8 cellular contexts compared by ENCODE assay signal in the genomic region with DNA sequence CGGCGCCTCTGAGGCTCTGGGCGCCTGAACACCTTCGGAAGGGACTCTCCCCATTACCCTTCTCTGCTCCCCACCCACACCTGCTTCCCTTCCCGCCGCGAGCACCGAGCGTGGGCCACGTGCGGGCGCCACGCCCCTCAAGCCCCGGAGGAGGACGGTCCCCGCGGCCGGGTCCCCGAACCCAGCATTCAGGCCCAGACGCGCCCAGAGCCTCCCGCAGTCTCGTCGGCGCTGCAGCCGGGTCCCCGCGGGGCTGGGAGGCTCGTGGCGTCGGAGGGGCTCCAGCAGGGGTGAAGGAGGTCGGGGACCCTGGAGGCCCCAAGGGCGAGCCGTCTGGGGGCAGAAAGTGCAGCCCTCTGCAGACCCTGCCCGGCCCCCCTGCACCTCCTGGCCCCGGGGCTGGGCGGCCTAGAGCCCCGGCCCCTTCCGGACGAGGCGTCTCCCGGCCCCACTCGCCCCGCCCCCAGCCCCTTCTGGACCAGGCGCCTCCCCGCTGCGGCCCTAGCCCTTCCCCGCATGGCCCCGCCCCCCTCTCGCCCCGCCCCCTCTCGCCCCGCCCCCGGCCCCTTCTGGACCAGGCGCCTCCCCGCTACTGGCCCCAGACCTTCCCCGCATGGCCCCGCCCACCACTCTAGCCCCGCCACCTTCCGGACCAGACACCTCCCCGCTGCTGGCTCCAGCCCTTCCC. TPM values are rescaled to one million over a fixed set of nuclear protein-coding genes. Genes with fewer than 3 reads are reported as not detected.
DNase-seq lines count a peak whose midpoint lies in the region; ATAC-seq and TF ChIP-seq lines count a peak whose summit lies in the region.

No MANE protein-coding gene starts in this region.

- POLR2A ChIA-PET in A673 (lab: Charles Lee; ENCODE audit: low non-redundant PET) (no interaction called here), PC-9 (lab: Charles Lee; ENCODE audit: unreplicated experiment) (no interaction called here)

- H3K79me2 ChIP-seq in PC-9 (ENCODE audit: low read depth) (no peaks in the 10 kb centered on the region), fibroblast of lung (ENCODE audit: control insufficient read depth, insufficient read depth, low read length) (no peaks in the 10 kb centered on the region)

- H3K4me2 ChIP-seq in PC-9 = peak overlapping the region; percentile 89
- H3K4me2 ChIP-seq in fibroblast of lung (ENCODE audit: extremely low read depth, insufficient read depth, low read length) = peak overlapping the region; percentile 71

- no peak for TF ChIP-seq CTCF in A673 (conservative IDR thresholded peaks at IDR 0.05; ENCODE audit: low read depth, low read length)
- TF ChIP-seq CTCF in PC-9 (conservative IDR thresholded peaks at IDR 0.05) = no peak
- TF ChIP-seq CTCF in fibroblast of lung (conservative IDR thresholded peaks at IDR 0.05 in 1 of 2, IDR thresholded peaks at IDR 0.05 in 1 of 2; ENCODE audit: low read depth in 1 of 2, low read length in 2 of 2) = no peak
- TF ChIP-seq CTCF in nephron (IDR thresholded peaks at IDR 0.05; ENCODE audit: unreplicated experiment in 3 of 3) = no peak

- no peaks in the 10 kb centered on the region for H3K36me3 ChIP-seq in A673 (ENCODE audit: insufficient read depth, low read length, poor library complexity, severe bottlenecking)
- H3K36me3 ChIP-seq in PC-9 (ENCODE audit: low read depth) = no peaks in the 10 kb centered on the region
- no peaks in the 10 kb centered on the region for H3K36me3 ChIP-seq in fibroblast of lung (ENCODE audit: control insufficient read depth, insufficient read depth, low read length)

- no peak overlapping the region for H3K27ac Mint-ChIP-seq in activated T-cell treated with anti-CD3 and anti-CD28 coated beads, Interleukin-2, amount 50 U/mL, for 72 hours
- H3K27ac Mint-ChIP-seq in nephron = no peak overlapping the region

- H3K4me1 ChIP-seq in A673 (ENCODE audit: insufficient read depth, low read length, poor library complexity, severe bottlenecking) = peaks cover 9% of the 10 kb centered on the region
- no peaks in the 10 kb centered on the region for H3K4me1 ChIP-seq in PC-9 (replicated peaks; ENCODE audit: insufficient read depth)
- peaks cover 5% of the 10 kb centered on the region for H3K4me1 ChIP-seq in fibroblast of lung (ENCODE audit: control insufficient read depth, extremely low read depth, insufficient read depth, low read length)

- ATAC-seq in GM18907 (IDR thresholded peaks at IDR 0.05; ENCODE audit: unreplicated experiment) (peak; percentile 52), HG03432 (IDR thresholded peaks at IDR 0.05; ENCODE audit: unreplicated experiment) (peak; percentile 56)
- peak; percentile 85 to 86 for ATAC-seq in activated T-cell treated with anti-CD3 and anti-CD28 coated beads, Interleukin-2, amount 50 U/mL, for 72 hours (replicated peaks in 1 of 2)
- peak; percentile 81 for ATAC-seq in stimulated activated naive CD8-positive, alpha-beta T cell treated with anti-CD3 and anti-CD28 coated beads, Interleukin-15, Interleukin-2, amounts not matched to agents 100 U/mL and 50 U/mL, for 24 hours

- H3K4me3 Mint-ChIP-seq in activated T-cell treated with anti-CD3 and anti-CD28 coated beads, Interleukin-2, amount 50 U/mL, for 72 hours = peak overlapping the region; percentile 82
- H3K4me3 Mint-ChIP-seq in nephron = peak overlapping the region; percentile 47 to 80 (median 74)

- CTCF ChIA-PET in A673 (lab: Charles Lee) (no interaction called here), PC-9 (lab: Charles Lee) (no interaction called here)

- peaks cover 10% of the 10 kb centered on the region for H3K4me1 Mint-ChIP-seq in activated T-cell treated with anti-CD3 and anti-CD28 coated beads, Interleukin-2, amount 50 U/mL, for 72 hours (ENCODE audit: low read depth)
- H3K4me1 Mint-ChIP-seq in nephron = peaks cover 16% of the 10 kb centered on the region

- peak overlapping the region; percentile 8 for H3K9ac ChIP-seq in fibroblast of lung (ENCODE audit: insufficient read depth, low read length)

- H3K9me2 ChIP-seq in PC-9 (ENCODE audit: insufficient read depth) = no peaks in the 10 kb centered on the region

- peak overlapping the region; percentile 86; the same call in 1 of the 2 replicates for H2AFZ ChIP-seq in PC-9
- H2AFZ ChIP-seq in fibroblast of lung (ENCODE audit: low read length) = peak overlapping the region; percentile 41

- peak; percentile 86 for DNase-seq in A673 (ENCODE audit: low spot score)
- peak; percentile 63 to 91 for DNase-seq in PC-9
- peak; percentile 92 to 94 for DNase-seq in activated T-cell treated with anti-CD3 and anti-CD28 coated beads, Interleukin-2, amount 50 U/mL, for 72 hours
- peak; percentile 66 to 72 for DNase-seq in fibroblast of lung (ENCODE audit: low read depth in 2 of 2)
- peak; percentile 90 for DNase-seq in stimulated activated naive CD8-positive, alpha-beta T cell treated with anti-CD3 and anti-CD28 coated beads, Interleukin-15, Interleukin-2, amounts not matched to agents 100 U/mL and 50 U/mL, for 24 hours

- H3K9me3 ChIP-seq in A673 (ENCODE audit: low read depth, low read length, poor library complexity, severe bottlenecking) (no peaks in the 10 kb centered on the region), PC-9 (ENCODE audit: insufficient read depth, low read depth) (no peaks in the 10 kb centered on the region), fibroblast of lung (ENCODE audit: control insufficient read depth, insufficient read depth, low read depth, low read length) (no peaks in the 10 kb centered on the region)

- peaks cover 3% of the 10 kb centered on the region; the same call in 1 of the 2 replicates for H4K20me1 ChIP-seq in PC-9 (ENCODE audit: insufficient read depth)
- H4K20me1 ChIP-seq in fibroblast of lung (ENCODE audit: control insufficient read depth, extremely low read depth, insufficient read depth, low read length) = no peaks in the 10 kb centered on the region

- BruUV-seq in A673 (replicated peaks; lab: Mats Ljungman, UMichigan) (no TSS peak), PC-9 (replicated peaks; lab: Mats Ljungman, UMichigan) (no TSS peak)

- no peaks in the 10 kb centered on the region for H3K9me3 Mint-ChIP-seq in activated T-cell treated with anti-CD3 and anti-CD28 coated beads, Interleukin-2, amount 50 U/mL, for 72 hours
- no peaks in the 10 kb centered on the region for H3K9me3 Mint-ChIP-seq in nephron

- no peaks in the 10 kb centered on the region; the same call in 1 of the 2 replicates for H3F3A ChIP-seq in PC-9 (ENCODE audit: insufficient read depth, low read depth)

- no peaks in the 10 kb centered on the region for H3K27me3 ChIP-seq in A673 (replicated peaks; ENCODE audit: insufficient read depth, low read depth, low read length, poor library complexity)
- peaks cover 6% of the 10 kb centered on the region; the same call in 1 of the 2 replicates for H3K27me3 ChIP-seq in PC-9 (ENCODE audit: insufficient read depth, low read depth)
- no peaks in the 10 kb centered on the region for H3K27me3 ChIP-seq in fibroblast of lung (ENCODE audit: control insufficient read depth, insufficient read depth, low read length)

- intact Hi-C loops in A673 (cut with micrococcal nuclease; ENCODE audit: unreplicated experiment) (no loop called here), PC-9 (cut with micrococcal nuclease; ENCODE audit: unreplicated experiment) (loop anchor here (10.0 kb wide), 1 partner anchor 1783 kb away; no protein-coding TSS in a partner anchor)

- H3K4me3 ChIP-seq in A673 (ENCODE audit: low read depth, low read length, poor library complexity, severe bottlenecking) = peak overlapping the region; percentile 58
- H3K4me3 ChIP-seq in PC-9 = peak overlapping the region; percentile 66
- peak overlapping the region; percentile 33 to 60 (median 42) for H3K4me3 ChIP-seq in fibroblast of lung (replicated peaks in 1 of 4; ENCODE audit: control extremely low read depth in 1 of 4, insufficient read depth in 1 of 4, low read depth in 3 of 4, low read length in 4 of 4)

- H3K27ac ChIP-seq in A673 (ENCODE audit: low read depth, low read length, poor library complexity, severe bottlenecking) = no peak overlapping the region
- no peak overlapping the region for H3K27ac ChIP-seq in PC-9
- H3K27ac ChIP-seq in fibroblast of lung (ENCODE audit: insufficient read depth, low read length) = no peak overlapping the region

- no peaks in the 10 kb centered on the region for H3K27me3 Mint-ChIP-seq in activated T-cell treated with anti-CD3 and anti-CD28 coated beads, Interleukin-2, amount 50 U/mL, for 72 hours (ENCODE audit: low read depth)
- peaks cover 8% of the 10 kb centered on the region for H3K27me3 Mint-ChIP-seq in nephron (ENCODE audit: low read depth)

- H3K36me3 Mint-ChIP-seq in activated T-cell treated with anti-CD3 and anti-CD28 coated beads, Interleukin-2, amount 50 U/mL, for 72 hours (ENCODE audit: insufficient read depth in 2 of 2) = no peaks in the 10 kb centered on the region
- no peaks in the 10 kb centered on the region for H3K36me3 Mint-ChIP-seq in nephron (ENCODE audit: low read depth)

RNA-seq across cellular contexts. Expression of gene SMIM1, which starts 0.4 kb away (rescaled TPM):
- total RNA-seq in A673 (2021) = 0.81 and 1.5 TPM in 2 replicates
- total RNA-seq in PC-9 (2021) = 5.9 and 13.2 TPM in 2 replicates
- total RNA-seq in activated T-cell treated with anti-CD3 and anti-CD28 coated beads, Interleukin-2, amount 50 U/mL, for 72 hours = 1 to 10 TPM; 2.5 to 3.4 TPM
- 1.5 and 2.0 TPM in 2 replicates for total RNA-seq in fibroblast of lung
- polyA plus RNA-seq in fibroblast of lung = not detected in 2 replicates
- 1.0 and 1.5 TPM in 2 replicates for polyA plus RNA-seq in fibroblast of lung (2012)
- not detected in 2 replicates for polyA minus RNA-seq in fibroblast of lung (ENCODE audit: low replicate concordance)

RNA-seq across cellular contexts. Expression of gene CCDC27, which starts 19.9 kb away (rescaled TPM):
- total RNA-seq in A673 (2021) (not detected in 2 replicates), PC-9 (2021) (not detected in 2 replicates), fibroblast of lung (not detected in 2 replicates)
- total RNA-seq in activated T-cell treated with anti-CD3 and anti-CD28 coated beads, Interleukin-2, amount 50 U/mL, for 72 hours = not detected
- not detected in 2 replicates for polyA plus RNA-seq in fibroblast of lung
- polyA plus RNA-seq in fibroblast of lung (2012) = not detected in 2 replicates
- not detected in 2 replicates for polyA minus RNA-seq in fibroblast of lung (ENCODE audit: low replicate concordance)

RNA-seq across cellular contexts. Expression of gene LRRC47, which starts 24.1 kb away (rescaled TPM):
- total RNA-seq in A673 (2021) = 69.8 and 86.7 TPM in 2 replicates
- total RNA-seq in PC-9 (2021) = 34.2 and 35.5 TPM in 2 replicates
- total RNA-seq in activated T-cell treated with anti-CD3 and anti-CD28 coated beads, Interleukin-2, amount 50 U/mL, for 72 hours = 10 to 100 TPM; 37.7 to 48.7 TPM
- total RNA-seq in fibroblast of lung = 25.1 and 26.7 TPM in 2 replicates
- polyA plus RNA-seq in fibroblast of lung = 28.8 and 32.4 TPM in 2 replicates
- polyA plus RNA-seq in fibroblast of lung (2012) = 29.8 and 30.4 TPM in 2 replicates
- 9.9 and 11.0 TPM in 2 replicates for polyA minus RNA-seq in fibroblast of lung (ENCODE audit: low replicate concordance)
